Comparison of ENCODE assay signal across 8 cellular contexts in the genomic region with DNA sequence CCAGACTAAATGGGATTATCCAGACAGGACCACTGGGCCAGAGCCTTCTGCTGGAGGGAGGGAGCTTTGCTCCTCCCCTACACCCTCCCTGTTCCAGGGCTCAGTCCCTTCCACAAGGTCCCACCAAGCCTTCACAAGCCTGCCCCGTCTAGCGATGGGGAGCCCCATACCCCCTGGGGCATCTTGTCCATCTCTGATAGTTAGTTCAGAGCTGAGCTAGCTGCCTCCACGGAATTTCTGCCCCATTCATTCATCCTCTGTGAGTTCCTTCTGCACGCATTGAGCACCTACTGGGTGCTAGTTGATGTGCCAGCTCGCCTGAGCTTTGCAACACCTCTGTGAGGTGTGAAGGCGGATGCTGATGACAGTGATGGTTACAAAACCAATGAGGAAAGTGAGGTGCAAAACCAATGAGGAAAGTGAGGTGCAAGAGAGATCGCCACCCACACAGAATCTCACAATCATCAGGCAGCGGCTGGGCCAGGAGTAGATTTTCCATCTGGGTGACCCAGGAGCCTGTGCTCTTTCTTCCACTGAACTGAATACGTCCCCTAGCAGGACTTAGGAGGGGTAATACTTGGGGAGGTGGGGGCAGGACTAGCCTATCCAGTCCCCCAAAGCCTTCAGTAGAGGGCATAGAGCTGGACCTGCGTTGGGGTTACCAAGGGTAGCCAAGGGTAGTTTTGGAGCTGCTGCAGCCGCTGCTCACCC. TPM values are rescaled to one million over a fixed set of nuclear protein-coding genes. Genes with fewer than 3 reads are reported as not detected.
DNase-seq lines count a peak whose midpoint lies in the region; ATAC-seq and TF ChIP-seq lines count a peak whose summit lies in the region.

No MANE protein-coding gene starts in this region.

- DNase-seq in H9 (no peak), smooth muscle cell (lab: John Stamatoyannopoulos, UW; ENCODE audit: unreplicated experiment) (no peak), NCI-H2029 treated with DMSO at 0.1 percent for 48 hours (lab: John Stamatoyannopoulos, UW) (no peak), retina (no peak), foreskin melanocyte (no peak)
- DNase-seq in activated T-cell treated with anti-CD3 and anti-CD28 coated beads, Interleukin-2, amount 50 U/mL, for 72 hours: peak in 1 of 2 donors; percentile 32

- H3K27ac ChIP-seq in H9 (ENCODE audit: insufficient read length, low read depth, low read length): peak overlapping the region; percentile 91
- H3K27ac ChIP-seq in smooth muscle cell (ENCODE audit: low read depth): peak overlapping the region; percentile 89

- no peaks in the 10 kb centered on the region; a peak in 1 of 5 replicates for H3K9me3 Mint-ChIP-seq in H9
- H3K9me3 Mint-ChIP-seq in activated T-cell treated with anti-CD3 and anti-CD28 coated beads, Interleukin-2, amount 50 U/mL, for 72 hours: no peaks in the 10 kb centered on the region

- H4K8ac ChIP-seq in H9 (replicated peaks; ENCODE audit: insufficient read length, low read depth, low read length): peak overlapping the region; percentile 51

- no peaks in the 10 kb centered on the region for H3K9me3 ChIP-seq in H9 (ENCODE audit: control insufficient read depth, low read depth, low read length)
- no peaks in the 10 kb centered on the region for H3K9me3 ChIP-seq in iPS-15b (ENCODE audit: control insufficient read depth, insufficient read depth, low read length)
- no peaks in the 10 kb centered on the region for H3K9me3 ChIP-seq in smooth muscle cell (replicated peaks; ENCODE audit: low read depth)

- no peak overlapping the region for H3K56ac ChIP-seq in H9 (ENCODE audit: insufficient read length, low read depth, low read length)

- H3K14ac ChIP-seq in H9 (ENCODE audit: insufficient read depth, low read length): peak overlapping the region; percentile 97

- H3K4me2 ChIP-seq in H9 (ENCODE audit: insufficient read depth, insufficient read length, low read length) (no peak overlapping the region), smooth muscle cell (peak overlapping the region; percentile 63)

- H4K5ac ChIP-seq in H9 (ENCODE audit: insufficient read length, low read depth, low read length): peak overlapping the region; percentile 81

- H3K4me1 Mint-ChIP-seq in H9: peaks cover 72 to 88% of the 10 kb centered on the region in 2 experiments
- H3K4me1 Mint-ChIP-seq in activated T-cell treated with anti-CD3 and anti-CD28 coated beads, Interleukin-2, amount 50 U/mL, for 72 hours (ENCODE audit: low read depth): peaks cover 46% of the 10 kb centered on the region

- H3K23me2 ChIP-seq in H9 (ENCODE audit: insufficient read length, low read depth, low read length, poor library complexity, severe bottlenecking): no peaks in the 10 kb centered on the region

- no peaks in the 10 kb centered on the region for H3K79me2 ChIP-seq in H9 (ENCODE audit: insufficient read depth, low read length)
- H3K79me2 ChIP-seq in smooth muscle cell (ENCODE audit: low read depth): no peaks in the 10 kb centered on the region

- peaks cover 23% of the 10 kb centered on the region for H3F3A ChIP-seq in smooth muscle cell (ENCODE audit: low read depth)

- no peak overlapping the region for H3K23ac ChIP-seq in H9 (ENCODE audit: insufficient read length, low read depth, low read length)

- peak overlapping the region; percentile 89 for H2BK12ac ChIP-seq in H9 (ENCODE audit: insufficient read length, low read depth, low read length)

- H4K20me1 ChIP-seq in H9 (ENCODE audit: control insufficient read depth, insufficient read depth, insufficient read length) (peaks cover 5% of the 10 kb centered on the region), smooth muscle cell (ENCODE audit: low read depth) (no peaks in the 10 kb centered on the region)

- H3K4me1 ChIP-seq in H9 (ENCODE audit: insufficient read depth, low read length): peaks cover 16% of the 10 kb centered on the region; the same call in 1 of the 2 replicates
- peaks cover 25% of the 10 kb centered on the region for H3K4me1 ChIP-seq in iPS-15b (ENCODE audit: control insufficient read depth, insufficient read depth, low read length)
- H3K4me1 ChIP-seq in smooth muscle cell (ENCODE audit: low read depth): peaks cover 35% of the 10 kb centered on the region

- H3K27me3 ChIP-seq in H9 (ENCODE audit: insufficient read depth, low read length) (no peaks in the 10 kb centered on the region), iPS-15b (ENCODE audit: control insufficient read depth, insufficient read depth, low read length) (no peaks in the 10 kb centered on the region), smooth muscle cell (ENCODE audit: low read depth) (no peaks in the 10 kb centered on the region)

- peak overlapping the region; percentile 97 for H2BK120ac ChIP-seq in H9 (ENCODE audit: low read depth, low read length, poor library complexity, severe bottlenecking)

- H2BK15ac ChIP-seq in H9 (ENCODE audit: low read depth, low read length): no peak overlapping the region

- H3K27ac Mint-ChIP-seq in H9: peak overlapping the region; percentile 98 to 100 (median 99)
- H3K27ac Mint-ChIP-seq in activated T-cell treated with anti-CD3 and anti-CD28 coated beads, Interleukin-2, amount 50 U/mL, for 72 hours: peak overlapping the region; percentile 66

- H2BK5ac ChIP-seq in H9 (ENCODE audit: insufficient read length, low read length): peak overlapping the region; percentile 10

- H3K4ac ChIP-seq in H9 (ENCODE audit: low read depth, low read length): peak overlapping the region; percentile 24

- WGBS in H9 (ENCODE audit: extremely low coverage, insufficient read length, low lambda C conversion rate): no CpG with 5 or more reads among the region's 11 CpGs
- 65% methylated on average over 11 of the region's 11 CpGs for WGBS in smooth muscle cell (ENCODE audit: low lambda C conversion rate)

- peak overlapping the region; percentile 71 for H2AK5ac ChIP-seq in H9 (ENCODE audit: insufficient read length, low read length)

- no peaks in the 10 kb centered on the region for H3K36me3 Mint-ChIP-seq in H9 (ENCODE audit: insufficient read depth in 1 of 3, low read depth in 3 of 3)
- H3K36me3 Mint-ChIP-seq in activated T-cell treated with anti-CD3 and anti-CD28 coated beads, Interleukin-2, amount 50 U/mL, for 72 hours (ENCODE audit: insufficient read depth in 2 of 2): no peaks in the 10 kb centered on the region

- H3K4me3 Mint-ChIP-seq in H9: peak overlapping the region in 1 of 2 experiments; percentile 49; a peak in 1 of 5 replicates
- peak overlapping the region; percentile 66 to 76 for H3K4me3 Mint-ChIP-seq in activated T-cell treated with anti-CD3 and anti-CD28 coated beads, Interleukin-2, amount 50 U/mL, for 72 hours

- peak overlapping the region; percentile 98 for H3K18ac ChIP-seq in H9 (ENCODE audit: insufficient read length, low read depth, low read length)

- H3K27me3 Mint-ChIP-seq in H9 (ENCODE audit: low read depth): no peaks in the 10 kb centered on the region; the same call in 1 of the 2 replicates
- H3K27me3 Mint-ChIP-seq in activated T-cell treated with anti-CD3 and anti-CD28 coated beads, Interleukin-2, amount 50 U/mL, for 72 hours (ENCODE audit: low read depth): peaks cover 7% of the 10 kb centered on the region

- H4K91ac ChIP-seq in H9 (ENCODE audit: insufficient read length, low read depth, low read length): peak overlapping the region; percentile 92

- H3K9ac ChIP-seq in H9 (ENCODE audit: extremely low read depth, insufficient read length, low read length) (peak overlapping the region; percentile 43), iPS-15b (ENCODE audit: low read depth, low read length) (peak overlapping the region; percentile 17), smooth muscle cell (ENCODE audit: low read depth) (peak overlapping the region; percentile 83)

- peak overlapping the region; percentile 83 for H2BK20ac ChIP-seq in H9 (ENCODE audit: low read depth, low read length, poor library complexity, severe bottlenecking)

- peak overlapping the region; percentile 80 for H3T11ph ChIP-seq in H9 (ENCODE audit: low read length)

- H3K4me3 ChIP-seq in iPS-15b (ENCODE audit: low read depth, low read length): no peak overlapping the region
- H3K4me3 ChIP-seq in smooth muscle cell: no peak overlapping the region

- peak; percentile 35 to 36 for ATAC-seq in activated T-cell treated with anti-CD3 and anti-CD28 coated beads, Interleukin-2, amount 50 U/mL, for 72 hours (replicated peaks in 1 of 2)
- no peak for ATAC-seq in GM21526 (IDR thresholded peaks at IDR 0.05; ENCODE audit: low FRiP score, unreplicated experiment)

- TF ChIP-seq CTCF in H9 (conservative IDR thresholded peaks at IDR 0.05): no peak
- no peak for TF ChIP-seq CTCF in smooth muscle cell (IDR thresholded peaks at IDR 0.05; ENCODE audit: borderline replicate concordance, insufficient read depth, poor library complexity, severe bottlenecking)

- no peaks in the 10 kb centered on the region for H3K79me1 ChIP-seq in H9 (ENCODE audit: insufficient read depth, low read depth, low read length, poor library complexity, severe bottlenecking)

- H2AFZ ChIP-seq in H9 (ENCODE audit: low read length) (no peak overlapping the region), smooth muscle cell (ENCODE audit: low read depth) (peak overlapping the region; percentile 36)

- no peaks in the 10 kb centered on the region for H3K36me3 ChIP-seq in iPS-15b (ENCODE audit: control insufficient read depth, insufficient read depth, low read length)
- H3K36me3 ChIP-seq in smooth muscle cell (ENCODE audit: low read depth): no peaks in the 10 kb centered on the region

RNA-seq across cellular contexts. Expression of a gene that starts 21.5 kb away (rescaled TPM):
- total RNA-seq in H9 (2021) (3.7 and 4.2 TPM in 2 replicates), smooth muscle cell (0.40 and 4.8 TPM in 2 replicates)
- 10 to 100 TPM; 41.5 to 61.0 TPM for total RNA-seq in activated T-cell treated with anti-CD3 and anti-CD28 coated beads, Interleukin-2, amount 50 U/mL, for 72 hours
- polyA plus RNA-seq in smooth muscle cell: 1.7 and 2.2 TPM in 2 replicates

Comparison
In these comparisons a context has a peak if more than half of its experiments do, and no peak if none do; other contexts are left out.
1. H3K9ac ChIP-seq: peak in every context shown above with its lines; median percentile 83 in smooth muscle cell; 43 in H9; 17 in iPS-15b.